Comparison of ENCODE assay signal across 23 cellular contexts in the genomic region with DNA sequence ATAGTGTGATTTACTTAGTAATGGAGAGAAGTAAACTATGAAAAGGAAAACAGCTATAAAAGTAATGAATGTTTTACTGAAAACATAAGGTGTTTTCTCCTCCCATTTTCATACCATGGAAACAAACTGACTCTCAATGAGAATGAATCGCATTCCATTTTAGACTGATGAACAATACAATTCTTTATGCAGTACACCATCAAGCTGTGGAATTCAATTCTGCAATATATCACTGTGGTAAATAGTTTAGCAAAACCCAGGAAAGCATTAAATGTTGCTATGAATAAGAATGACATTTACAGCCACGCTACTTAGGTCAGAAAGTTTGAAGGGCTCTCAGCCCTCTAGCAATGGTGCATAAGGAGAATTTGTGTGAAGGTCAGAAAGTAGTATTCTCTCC. TPM values are rescaled to one million over a fixed set of nuclear protein-coding genes. Genes with fewer than 3 reads are reported as not detected.
"Had no signal": no experiment of that assay in that cellular context is flagged by ENCODE, and none has a peak within 500 bp of the region (broad histone marks: within the 10 kb centered on the region; RNA-seq: fewer than 3 reads in every experiment).

No MANE protein-coding gene starts in this region.

- H3K4me3 ChIP-seq: body of pancreas, dorsolateral prefrontal cortex, gastroesophageal sphincter, heart left ventricle, ovary, smooth muscle cell, suprapubic skin, transverse colon had no signal

- H3K27me3 Mint-ChIP-seq: activated naive CD8-positive, alpha-beta T cell; naive thymus-derived CD4-positive, alpha-beta T cell; stimulated activated naive CD8-positive, alpha-beta T cell treated with anti-CD3 and anti-CD28 coated beads, Interleukin-15, amount 100 ng/mL, for 72 hours had no signal

- H3K36me3 Mint-ChIP-seq: activated naive CD8-positive, alpha-beta T cell; naive thymus-derived CD4-positive, alpha-beta T cell had no signal

- H3K4me1 Mint-ChIP-seq: naive thymus-derived CD4-positive, alpha-beta T cell; stimulated activated naive CD8-positive, alpha-beta T cell treated with anti-CD3 and anti-CD28 coated beads, Interleukin-15, amount 100 ng/mL, for 72 hours had no signal

- H3K4me3 Mint-ChIP-seq: activated naive CD8-positive, alpha-beta T cell; naive thymus-derived CD4-positive, alpha-beta T cell; stimulated activated naive CD8-positive, alpha-beta T cell treated with anti-CD3 and anti-CD28 coated beads, Interleukin-15, amount 100 ng/mL, for 72 hours; T-helper 1 cell treated with Interleukin-12 subunit alpha and Interleukin-12 subunit beta and Interleukin-4 antibody, amounts not matched to agents 30 μg/mL and 1 μg/mL, for 36 hours had no signal

- H3K27me3 ChIP-seq: body of pancreas, gastroesophageal sphincter, heart left ventricle, ovary, suprapubic skin, transverse colon had no signal

- H3K9me3 ChIP-seq: body of pancreas, gastroesophageal sphincter, heart left ventricle, ovary, suprapubic skin, transverse colon had no signal

- H3K27ac Mint-ChIP-seq: activated naive CD8-positive, alpha-beta T cell; naive thymus-derived CD4-positive, alpha-beta T cell; stimulated activated naive CD8-positive, alpha-beta T cell treated with anti-CD3 and anti-CD28 coated beads, Interleukin-15, amount 100 ng/mL, for 72 hours; T-helper 1 cell treated with Interleukin-12 subunit alpha and Interleukin-12 subunit beta and Interleukin-4 antibody, amounts not matched to agents 30 μg/mL and 1 μg/mL, for 36 hours had no signal

- ATAC-seq: activated CD4-positive, CD25-positive, alpha-beta regulatory T cell treated with anti-CD3 and anti-CD28 coated beads, Interleukin-2, amount 50 U/mL, for 24 hours; body of pancreas; gastroesophageal sphincter; naive thymus-derived CD4-positive, alpha-beta T cell; sciatic nerve; stimulated activated naive CD8-positive, alpha-beta T cell treated with anti-CD3 and anti-CD28 coated beads, Interleukin-15, amount 100 ng/mL, for 72 hours had no signal

- H3K4me1 ChIP-seq: body of pancreas, gastroesophageal sphincter, heart left ventricle, suprapubic skin had no signal

- DNase-seq: activated gamma-delta T cell treated with Interleukin-2 at 50 U/mL for 16 hours; amniotic stem cell; body of pancreas; caudate nucleus; dorsolateral prefrontal cortex; heart left ventricle; naive thymus-derived CD4-positive, alpha-beta T cell; stimulated activated CD4-positive, alpha-beta T cell treated with anti-CD3 and anti-CD28 coated beads, Interleukin-4, amount 100 ng/mL, for 1 hour; stimulated activated naive CD8-positive, alpha-beta T cell treated with anti-CD3 and anti-CD28 coated beads, Interleukin-15, amount 100 ng/mL, for 72 hours had no signal

- H3K36me3 ChIP-seq: gastroesophageal sphincter, heart left ventricle, ovary, suprapubic skin, transverse colon had no signal

RNA-seq across cellular contexts. Expression of a gene that starts 7.4 kb away (rescaled TPM):
- total RNA-seq: activated CD8-positive, alpha-beta memory T cell treated with anti-CD3 and anti-CD28 coated beads for 36 hours; body of pancreas; dorsolateral prefrontal cortex; epithelial cell of proximal tubule; fibroblast of lung; heart left ventricle; lower leg skin; mucosa of gallbladder; naive thymus-derived CD4-positive, alpha-beta T cell; sciatic nerve; smooth muscle cell; suprapubic skin; transverse colon had no signal
